Comparison of ENCODE assay signal across 8 cellular contexts in genomic region chr1:147243228-147243685, GRCh38. TPM values are rescaled to one million over a fixed set of nuclear protein-coding genes. Genes with fewer than 3 reads are reported as not detected.
DNase-seq lines count a peak whose midpoint lies in the region; ATAC-seq, FAIRE-seq and TF ChIP-seq lines count a peak whose summit lies in the region.

No MANE protein-coding gene starts in this region.

- peak; percentile 72 for DNase-seq in activated CD8-positive, alpha-beta memory T cell treated with anti-CD3 and anti-CD28 coated beads, Interleukin-2, amount 50 U/mL, for 48 hours
- DNase-seq in activated CD8-positive, alpha-beta memory T cell treated with anti-CD3 and anti-CD28 coated beads, Interleukin-2, amount 50 U/mL, for 4 hours, result no peak
- peak; percentile 69 to 91 for DNase-seq in NCI-H526 (lab: John Stamatoyannopoulos, UW)
- peak; percentile 77 for DNase-seq in astrocyte (ENCODE audit: low read depth)
- no peak for DNase-seq in iPS DF 6.9 (ENCODE audit: low read depth, low spot score)
- DNase-seq in cerebellar nuclear complex (lab: John Stamatoyannopoulos, UW), result no peak

- peak overlapping the region; percentile 76 for H3K27ac Mint-ChIP-seq in astrocyte (ENCODE audit: unreplicated experiment)

- H4K20me1 ChIP-seq in astrocyte (ENCODE audit: insufficient read depth, low read length), result peaks cover 34% of the 10 kb centered on the region

- H3K4me3 Mint-ChIP-seq in astrocyte (ENCODE audit: unreplicated experiment), result peak overlapping the region; percentile 96

- H3K9me3 ChIP-seq in astrocyte (ENCODE audit: insufficient read depth, low read depth, low read length) (no peaks in the 10 kb centered on the region), iPS DF 6.9 (ENCODE audit: control insufficient read depth, insufficient read depth, low read length) (no peaks in the 10 kb centered on the region), skeletal muscle satellite cell (replicated peaks; ENCODE audit: low read length) (no peaks in the 10 kb centered on the region)

- no peaks in the 10 kb centered on the region for H3K9me3 Mint-ChIP-seq in astrocyte (ENCODE audit: unreplicated experiment)

- H3K9ac ChIP-seq in astrocyte (ENCODE audit: low read length), result peak overlapping the region; percentile 97
- H3K9ac ChIP-seq in skeletal muscle satellite cell (ENCODE audit: low read depth, low read length), result peak overlapping the region; percentile 93

- peak overlapping the region; percentile 94 for H3K4me2 ChIP-seq in astrocyte (ENCODE audit: low read length)
- peak overlapping the region; percentile 85 for H3K4me2 ChIP-seq in skeletal muscle satellite cell (ENCODE audit: low read length)

- no peak for FAIRE-seq in astrocyte (lab: Jason Lieb, UNC)

- H2AFZ ChIP-seq in astrocyte (ENCODE audit: low read depth, low read length), result peak overlapping the region; percentile 95

- no peaks in the 10 kb centered on the region for H3K27me3 Mint-ChIP-seq in astrocyte (ENCODE audit: low read depth, unreplicated experiment)

- peaks cover 50% of the 10 kb centered on the region for H3K79me2 ChIP-seq in astrocyte (ENCODE audit: insufficient read depth, low read length)

- no peaks in the 10 kb centered on the region for H3K36me3 ChIP-seq in astrocyte (ENCODE audit: insufficient read depth, low read length)
- no peaks in the 10 kb centered on the region for H3K36me3 ChIP-seq in iPS DF 6.9 (ENCODE audit: control insufficient read depth, insufficient read depth, low read length)
- H3K36me3 ChIP-seq in skeletal muscle satellite cell (ENCODE audit: insufficient read depth, low read length), result no peaks in the 10 kb centered on the region

- peaks cover 17% of the 10 kb centered on the region for H3K4me1 Mint-ChIP-seq in astrocyte (ENCODE audit: low read depth, unreplicated experiment)

- H3K4me3 ChIP-seq in astrocyte (ENCODE audit: insufficient read depth, low read depth, low read length) (peak overlapping the region; percentile 82), iPS DF 6.9 (ENCODE audit: low read length) (peak overlapping the region; percentile 90), skeletal muscle satellite cell (ENCODE audit: low read length) (peak overlapping the region; percentile 75)

- no CpG with 5 or more reads among the region's 30 CpGs for WGBS in iPS DF 6.9 (ENCODE audit: insufficient coverage, insufficient read length)

- TF ChIP-seq CTCF in astrocyte (IDR thresholded peaks at IDR 0.05; ENCODE audit: insufficient read depth, low read depth, low read length), result no peak

- no peaks in the 10 kb centered on the region for H3K36me3 Mint-ChIP-seq in astrocyte (ENCODE audit: low read depth, unreplicated experiment)

- H3K4me1 ChIP-seq in astrocyte (ENCODE audit: insufficient read depth, low read length) (peaks cover 11% of the 10 kb centered on the region), iPS DF 6.9 (ENCODE audit: control insufficient read depth, insufficient read depth, low read length) (peaks cover 6% of the 10 kb centered on the region; the same call in 1 of the 2 replicates), skeletal muscle satellite cell (ENCODE audit: control insufficient read depth, insufficient read depth, low read length) (peaks cover 5% of the 10 kb centered on the region)

- ATAC-seq in HG02763 (IDR thresholded peaks at IDR 0.05; ENCODE audit: unreplicated experiment), result peak; percentile 12

- H3K27ac ChIP-seq in astrocyte (ENCODE audit: low read depth, low read length), result peak overlapping the region; percentile 94
- no peak overlapping the region for H3K27ac ChIP-seq in iPS DF 6.9 (ENCODE audit: low read length)

- H3K27me3 ChIP-seq in astrocyte (ENCODE audit: insufficient read depth, low read length) (no peaks in the 10 kb centered on the region), iPS DF 6.9 (ENCODE audit: control insufficient read depth, insufficient read depth, low read length) (no peaks in the 10 kb centered on the region), skeletal muscle satellite cell (ENCODE audit: control insufficient read depth, insufficient read depth, low read length) (no peaks in the 10 kb centered on the region)

RNA-seq across cellular contexts. Expression of gene CHD1L, which starts 0.8 kb away (rescaled TPM):
- total RNA-seq in astrocyte, result 39.8 and 44.2 TPM in 2 replicates
- 34.2 and 41.9 TPM in 2 replicates for total RNA-seq in skeletal muscle satellite cell (2012; rRNA removed)

RNA-seq across cellular contexts. Expression of gene FMO5, which starts 18.1 kb away (rescaled TPM):
- 1.0 and 1.3 TPM in 2 replicates for total RNA-seq in astrocyte
- total RNA-seq in skeletal muscle satellite cell (2012; rRNA removed), result 0.25 and 0.66 TPM in 2 replicates

Comparison
In these comparisons a context has a peak if more than half of its experiments do, and no peak if none do; other contexts are left out.
1. DNase-seq: peak in activated CD8-positive, alpha-beta memory T cell treated with anti-CD3 and anti-CD28 coated beads, Interleukin-2, amount 50 U/mL, for 48 hours (single experiment), NCI-H526 (2 of 2) and astrocyte (single experiment); none in activated CD8-positive, alpha-beta memory T cell treated with anti-CD3 and anti-CD28 coated beads, Interleukin-2, amount 50 U/mL, for 4 hours (single experiment), iPS DF 6.9 (single experiment) and cerebellar nuclear complex (0 of 2).
2. Peak in every context shown above with its lines, with median percentiles within 50 percentile points of each other: H3K4me3 ChIP-seq.